ENCODE assay signal across 2 cellular contexts in the genomic region with DNA sequence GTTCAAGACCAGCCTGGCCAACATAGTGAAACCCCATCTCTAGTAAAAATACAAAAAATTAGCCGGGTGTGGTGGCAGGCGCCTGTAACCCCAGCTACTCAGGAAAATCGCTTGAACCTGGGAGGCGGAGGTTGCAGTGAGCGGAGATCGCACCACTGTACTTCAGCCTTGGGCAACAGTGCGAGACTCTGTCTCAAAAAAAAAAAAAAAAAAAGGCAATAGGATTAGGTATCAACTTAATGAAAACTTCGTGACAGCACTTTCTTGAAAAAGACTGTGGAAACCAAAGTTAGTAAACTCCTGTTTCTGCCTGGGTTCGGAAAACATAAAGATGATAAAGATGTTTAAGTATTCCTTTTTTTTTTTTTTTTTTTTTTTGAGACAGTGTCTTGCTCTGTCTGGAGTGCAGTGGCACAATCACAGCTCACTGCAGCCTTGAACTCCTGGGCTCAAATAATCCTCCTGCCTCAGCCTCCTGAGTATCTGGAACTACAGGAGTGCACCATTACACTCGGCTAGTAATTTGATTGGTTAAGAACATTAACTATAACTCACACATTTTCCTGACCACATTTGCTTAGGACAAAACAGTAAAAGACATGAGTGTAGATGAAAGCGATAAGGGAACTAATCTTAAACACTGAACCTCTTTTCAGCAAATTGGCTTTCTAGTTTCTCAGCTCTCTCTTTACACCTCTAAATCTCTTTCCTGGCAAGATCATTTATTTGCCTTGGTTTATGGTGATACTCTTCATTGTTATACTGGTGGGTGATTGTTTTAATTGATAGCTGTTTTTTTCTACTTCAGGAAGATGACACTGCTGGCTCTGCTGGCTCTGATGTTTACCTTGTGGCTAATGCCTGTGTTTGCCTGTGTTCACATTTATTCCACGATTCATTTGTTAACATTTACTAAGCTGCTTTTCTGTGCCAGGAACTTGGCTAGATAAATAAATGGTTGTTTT.
TF ChIP-seq lines count a peak whose summit lies in the region.

No MANE protein-coding gene starts in this region.

TF ChIP-seq in IMR-90, 13 proteins besides CTCF, POLR2A, EP300 and RAD21 (continued from another document):
- no peak for TF ChIP-seq USF2 (IDR thresholded peaks at IDR 0.05; ENCODE audit: low read depth, low read length)
- TF ChIP-seq MAFK (IDR thresholded peaks at IDR 0.05; ENCODE audit: low read depth, low read length) = no peak
- no peak for TF ChIP-seq MAZ (IDR thresholded peaks at IDR 0.05; ENCODE audit: borderline replicate concordance, low read depth, low read length)
- TF ChIP-seq CHD1 (IDR thresholded peaks at IDR 0.05; ENCODE audit: low read depth, low read length) = no peak
- no peak for TF ChIP-seq SMC3 (IDR thresholded peaks at IDR 0.05; ENCODE audit: low read depth, low read length)
TF ChIP-seq in IMR-90: peak in this region for 0.

TF ChIP-seq in liver, 16 proteins besides CTCF, POLR2A, EP300 and RAD21 (continued from another document):
- TF ChIP-seq, protein P1, sequence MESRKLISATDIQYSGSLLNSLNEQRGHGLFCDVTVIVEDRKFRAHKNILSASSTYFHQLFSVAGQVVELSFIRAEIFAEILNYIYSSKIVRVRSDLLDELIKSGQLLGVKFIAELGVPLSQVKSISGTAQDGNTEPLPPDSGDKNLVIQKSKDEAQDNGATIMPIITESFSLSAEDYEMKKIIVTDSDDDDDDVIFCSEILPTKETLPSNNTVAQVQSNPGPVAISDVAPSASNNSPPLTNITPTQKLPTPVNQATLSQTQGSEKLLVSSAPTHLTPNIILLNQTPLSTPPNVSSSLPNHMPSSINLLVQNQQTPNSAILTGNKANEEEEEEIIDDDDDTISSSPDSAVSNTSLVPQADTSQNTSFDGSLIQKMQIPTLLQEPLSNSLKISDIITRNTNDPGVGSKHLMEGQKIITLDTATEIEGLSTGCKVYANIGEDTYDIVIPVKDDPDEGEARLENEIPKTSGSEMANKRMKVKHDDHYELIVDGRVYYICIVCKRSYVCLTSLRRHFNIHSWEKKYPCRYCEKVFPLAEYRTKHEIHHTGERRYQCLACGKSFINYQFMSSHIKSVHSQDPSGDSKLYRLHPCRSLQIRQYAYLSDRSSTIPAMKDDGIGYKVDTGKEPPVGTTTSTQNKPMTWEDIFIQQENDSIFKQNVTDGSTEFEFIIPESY (IDR thresholded peaks at IDR 0.05) = no peak
- TF ChIP-seq FOXA2 (IDR thresholded peaks at IDR 0.05) (peak; percentile 88), REST (IDR thresholded peaks at IDR 0.05) (no peak), RXRA (IDR thresholded peaks at IDR 0.05) (peak in 1 of 2 donors; percentile 28), JUND (IDR thresholded peaks at IDR 0.05) (peak in 1 of 2 donors; percentile 38), HNF4A (conservative IDR thresholded peaks at IDR 0.05) (peak in 1 of 2 donors; percentile 36), MAX (IDR thresholded peaks at IDR 0.05) (peak; percentile 17), ATF3 (IDR thresholded peaks at IDR 0.05) (no peak), GABPA (IDR thresholded peaks at IDR 0.05 in 1 of 2, conservative IDR thresholded peaks at IDR 0.05 in 1 of 2) (no peak), FOXA1 (IDR thresholded peaks at IDR 0.05) (peak; percentile 69), TAF1 (conservative IDR thresholded peaks at IDR 0.05) (no peak)
TF ChIP-seq in liver: peak in this region for 6.
